Comparison of ENCODE assay signal across 16 cellular contexts in genomic region chr5:3047212-3047774, GRCh38.
DNase-seq lines count a peak whose midpoint lies in the region; ATAC-seq and TF ChIP-seq lines count a peak whose summit lies in the region.
"Had no signal": no experiment of that assay in that cellular context is flagged by ENCODE, and none has a peak within 500 bp of the region (broad histone marks: within the 10 kb centered on the region; RNA-seq: fewer than 3 reads in every experiment).

No MANE protein-coding gene starts in this region.

- DNase-seq in Karpas-422 = peak; percentile 6
- DNase-seq in NCI-H1092 (lab: John Stamatoyannopoulos, UW) = peak; percentile 7
- no peak for DNase-seq in neural crest cell (ENCODE audit: low read depth, low spot score)
- no peak for DNase-seq in upper lobe of right lung
- DNase-seq in activated naive CD4-positive, alpha-beta T cell treated with anti-CD3 and anti-CD28 coated beads, Interleukin-2, amount 10 ng/mL, durations not matched to agents 7 days and 5 days = no peak
- DNase-seq: C1 segment of cervical spinal cord; Caco-2; CD8-positive, alpha-beta T cell; DMS153; DND-41; GDM1; HFFc6 had no signal

- peaks cover 8% of the 10 kb centered on the region for H3K9me3 Mint-ChIP-seq in neural crest cell
- peaks cover 25% of the 10 kb centered on the region for H3K9me3 Mint-ChIP-seq in activated naive CD4-positive, alpha-beta T cell treated with anti-CD3 and anti-CD28 coated beads, Interleukin-2, amount 10 ng/mL, durations not matched to agents 7 days and 5 days

- H3K9me3 ChIP-seq in Karpas-422 (ENCODE audit: low read length) (peaks cover 14% of the 10 kb centered on the region), upper lobe of right lung (no peaks in the 10 kb centered on the region)
- H3K9me3 ChIP-seq: Caco-2 had no signal

- H3K9me2 ChIP-seq in Karpas-422 (replicated peaks; ENCODE audit: insufficient read depth, low read length) = no peaks in the 10 kb centered on the region

- no peak overlapping the region for H3K4me2 ChIP-seq in Karpas-422 (ENCODE audit: low read depth, low read length, poor library complexity, severe bottlenecking)
- H3K4me2 ChIP-seq: GM23338 had no signal

- no peak overlapping the region for H2AFZ ChIP-seq in Karpas-422 (ENCODE audit: low read length)
- H2AFZ ChIP-seq: GM23338 had no signal

- H3K4me1 Mint-ChIP-seq in neural crest cell = no peaks in the 10 kb centered on the region
- no peaks in the 10 kb centered on the region for H3K4me1 Mint-ChIP-seq in activated naive CD4-positive, alpha-beta T cell treated with anti-CD3 and anti-CD28 coated beads, Interleukin-2, amount 10 ng/mL, durations not matched to agents 7 days and 5 days
- H3K4me1 Mint-ChIP-seq: GM23338 had no signal

- no peaks in the 10 kb centered on the region for H3K79me2 ChIP-seq in Karpas-422 (ENCODE audit: low read length)

- H3K36me3 ChIP-seq in Karpas-422 (ENCODE audit: insufficient read depth, low read length) (no peaks in the 10 kb centered on the region), upper lobe of right lung (no peaks in the 10 kb centered on the region)
- H3K36me3 ChIP-seq: HAP-1 had no signal

- no peak overlapping the region for H3K9ac ChIP-seq in Karpas-422 (ENCODE audit: low read length)

- H3K27ac Mint-ChIP-seq in neural crest cell (ENCODE audit: unreplicated experiment) = peak overlapping the region; percentile 30
- no peak overlapping the region for H3K27ac Mint-ChIP-seq in activated naive CD4-positive, alpha-beta T cell treated with anti-CD3 and anti-CD28 coated beads, Interleukin-2, amount 10 ng/mL, durations not matched to agents 7 days and 5 days
- H3K27ac Mint-ChIP-seq: CD8-positive, alpha-beta T cell; GM23338; HFFc6 had no signal

- H3K27me3 Mint-ChIP-seq in neural crest cell (ENCODE audit: low read depth) = no peaks in the 10 kb centered on the region
- no peaks in the 10 kb centered on the region for H3K27me3 Mint-ChIP-seq in activated naive CD4-positive, alpha-beta T cell treated with anti-CD3 and anti-CD28 coated beads, Interleukin-2, amount 10 ng/mL, durations not matched to agents 7 days and 5 days

- intact Hi-C loops in upper lobe of right lung (cut with DNase I) = no loop called here

- no peak overlapping the region for H3K4me3 Mint-ChIP-seq in neural crest cell
- H3K4me3 Mint-ChIP-seq in activated naive CD4-positive, alpha-beta T cell treated with anti-CD3 and anti-CD28 coated beads, Interleukin-2, amount 10 ng/mL, durations not matched to agents 7 days and 5 days = no peak overlapping the region
- H3K4me3 Mint-ChIP-seq: CD8-positive, alpha-beta T cell; GM23338; HFFc6 had no signal

- ATAC-seq in upper lobe of right lung (peak; percentile 20), GM18861 (IDR thresholded peaks at IDR 0.05; ENCODE audit: unreplicated experiment) (no peak)
- ATAC-seq: CD8-positive, alpha-beta T cell; GM12878; GM23338 had no signal

- H3K4me3 ChIP-seq in Karpas-422 (ENCODE audit: low read length) (no peak overlapping the region), upper lobe of right lung (no peak overlapping the region)
- H3K4me3 ChIP-seq: GM12878, GM23338, HAP-1 had no signal

- H3K4me1 ChIP-seq in Karpas-422 (ENCODE audit: low read length) (no peaks in the 10 kb centered on the region), upper lobe of right lung (no peaks in the 10 kb centered on the region)
- H3K4me1 ChIP-seq: Caco-2 had no signal

- TF ChIP-seq CTCF in neural crest cell (conservative IDR thresholded peaks at IDR 0.05) (no peak), upper lobe of right lung (IDR thresholded peaks at IDR 0.05) (no peak)

- H3K27me3 ChIP-seq in Karpas-422 (ENCODE audit: low read length) = no peaks in the 10 kb centered on the region
- no peaks in the 10 kb centered on the region for H3K27me3 ChIP-seq in upper lobe of right lung

- no peaks in the 10 kb centered on the region for H4K20me1 ChIP-seq in Karpas-422 (ENCODE audit: insufficient read depth, low read depth, low read length)

- CTCF ChIA-PET in activated naive CD4-positive, alpha-beta T cell treated with anti-CD3 and anti-CD28 coated beads, Interleukin-2, amount 10 ng/mL, durations not matched to agents 7 days and 5 days (lab: Charles Lee) = no interaction called here

- H3K27ac ChIP-seq in Karpas-422 (ENCODE audit: low read length) (no peak overlapping the region), upper lobe of right lung (no peak overlapping the region)

- H3K36me3 Mint-ChIP-seq in neural crest cell (ENCODE audit: low read depth) = no peaks in the 10 kb centered on the region
- no peaks in the 10 kb centered on the region for H3K36me3 Mint-ChIP-seq in activated naive CD4-positive, alpha-beta T cell treated with anti-CD3 and anti-CD28 coated beads, Interleukin-2, amount 10 ng/mL, durations not matched to agents 7 days and 5 days
- H3K36me3 Mint-ChIP-seq: CD8-positive, alpha-beta T cell had no signal

Comparison
In these comparisons a context has a peak if more than half of its experiments do, and no peak if none do; other contexts are left out.
1. DNase-seq: peak in Karpas-422 (single experiment) and NCI-H1092 (single experiment); none in neural crest cell (single experiment), upper lobe of right lung (single experiment) and activated naive CD4-positive, alpha-beta T cell treated with anti-CD3 and anti-CD28 coated beads, Interleukin-2, amount 10 ng/mL, durations not matched to agents 7 days and 5 days (single experiment).